ENCODE assay signal across 12 cellular contexts in genomic region chr17:40605301-40605700, GRCh38. TPM values are rescaled to one million over a fixed set of nuclear protein-coding genes. Genes with fewer than 3 reads are reported as not detected.
A peak's percentile ranks its signal among the peaks of the same experiment; 100 is the strongest.
DNase-seq lines count a peak whose midpoint lies in the region; ATAC-seq, FAIRE-seq and TF ChIP-seq lines count a peak whose summit lies in the region.
"Had no signal": no experiment of that assay in that cellular context is flagged by ENCODE, and none has a peak within 500 bp of the region (broad histone marks: within the 10 kb centered on the region; RNA-seq: fewer than 3 reads in every experiment).

No MANE protein-coding gene starts in this region.

- H3K4me3 Mint-ChIP-seq in CD8-positive, alpha-beta T cell: peak overlapping the region; percentile 52
- peak overlapping the region; percentile 67 for H3K4me3 Mint-ChIP-seq in activated naive CD8-positive, alpha-beta T cell treated with anti-CD3 and anti-CD28 coated beads, Interleukin-2, amount 10 ng/mL, durations not matched to agents 7 days and 5 days
- H3K4me3 Mint-ChIP-seq: mesothelial cell of epicardium had no signal

- ATAC-seq in CD8-positive, alpha-beta T cell: peak; percentile 44
- ATAC-seq in activated naive CD8-positive, alpha-beta T cell treated with anti-CD3 and anti-CD28 coated beads, Interleukin-2, amount 10 ng/mL, durations not matched to agents 7 days and 5 days (ENCODE audit: low read depth): peak; percentile 51
- ATAC-seq in GM18909 (IDR thresholded peaks at IDR 0.05; ENCODE audit: poor library complexity, unreplicated experiment) (no peak), GM18858 (IDR thresholded peaks at IDR 0.05; ENCODE audit: unreplicated experiment) (no peak)
- ATAC-seq: right cardiac atrium had no signal

- H3K36me3 Mint-ChIP-seq in CD8-positive, alpha-beta T cell: no peaks in the 10 kb centered on the region
- H3K36me3 Mint-ChIP-seq in activated naive CD8-positive, alpha-beta T cell treated with anti-CD3 and anti-CD28 coated beads, Interleukin-2, amount 10 ng/mL, durations not matched to agents 7 days and 5 days: peaks cover 4% of the 10 kb centered on the region
- H3K36me3 Mint-ChIP-seq: mesothelial cell of epicardium had no signal

- no peaks in the 10 kb centered on the region for H3K27me3 Mint-ChIP-seq in CD8-positive, alpha-beta T cell (ENCODE audit: low read depth)
- no peaks in the 10 kb centered on the region for H3K27me3 Mint-ChIP-seq in activated naive CD8-positive, alpha-beta T cell treated with anti-CD3 and anti-CD28 coated beads, Interleukin-2, amount 10 ng/mL, durations not matched to agents 7 days and 5 days

- no peaks in the 10 kb centered on the region for H3K9me3 ChIP-seq in CD8-positive, alpha-beta T cell (ENCODE audit: low read length)

- TF ChIP-seq CTCF in CD8-positive, alpha-beta T cell (IDR thresholded peaks at IDR 0.05): no peak

- DNase-seq in CD8-positive, alpha-beta T cell: peak in 5 of 7 experiments; percentile 51 to 81 (median 70)
- DNase-seq in activated CD8-positive, alpha-beta memory T cell treated with anti-CD3 and anti-CD28 coated beads for 24 hours: peak; percentile 82
- DNase-seq in activated naive CD8-positive, alpha-beta T cell treated with anti-CD3 and anti-CD28 coated beads, Interleukin-2, amount 10 ng/mL, durations not matched to agents 7 days and 5 days: peak; percentile 61
- DNase-seq in stimulated activated CD4-positive, alpha-beta T cell treated with anti-CD3 and anti-CD28 coated beads, Interleukin-2, amount 100 ng/mL, for 48 hours: peak; percentile 53 to 58
- DNase-seq in GM19239 (ENCODE audit: insufficient read length, low spot score) (no peak), NCI-H2081 (lab: John Stamatoyannopoulos, UW) (no peak)
- DNase-seq: right cardiac atrium had no signal

- no peak for FAIRE-seq in GM19239 (lab: Jason Lieb, UNC)

- POLR2A ChIA-PET in CD8-positive, alpha-beta T cell (lab: Charles Lee): interaction anchor here (0.9 to 5.0 kb wide), 6 partner anchors 10 to 122 kb away, joined by 3 to 251 read pairs (median 20); partner anchors contain the start of gene CCR7
- POLR2A ChIA-PET in activated naive CD8-positive, alpha-beta T cell treated with anti-CD3 and anti-CD28 coated beads, Interleukin-2, amount 10 ng/mL, durations not matched to agents 7 days and 5 days (lab: Charles Lee): interaction anchor here (0.8 to 8.1 kb wide), 11 partner anchors 8 to 71 kb away, joined by 3 to 257 read pairs (median 11); partner anchors contain the start of genes CCR7 and SMARCE1

- H3K4me1 Mint-ChIP-seq in CD8-positive, alpha-beta T cell (ENCODE audit: low read depth): peaks cover 97% of the 10 kb centered on the region
- peaks cover 87% of the 10 kb centered on the region for H3K4me1 Mint-ChIP-seq in activated naive CD8-positive, alpha-beta T cell treated with anti-CD3 and anti-CD28 coated beads, Interleukin-2, amount 10 ng/mL, durations not matched to agents 7 days and 5 days

- H3K27ac ChIP-seq in CD8-positive, alpha-beta T cell (ENCODE audit: low read depth, low read length): peak overlapping the region; percentile 80
- H3K27ac ChIP-seq: epithelial cell of prostate had no signal

- no peaks in the 10 kb centered on the region for H3K36me3 ChIP-seq in CD8-positive, alpha-beta T cell (ENCODE audit: insufficient read depth, low read length)

- no peaks in the 10 kb centered on the region for H3K27me3 ChIP-seq in CD8-positive, alpha-beta T cell (ENCODE audit: insufficient read depth, low read length)

- H3K9me3 Mint-ChIP-seq in CD8-positive, alpha-beta T cell: no peaks in the 10 kb centered on the region
- H3K9me3 Mint-ChIP-seq in activated naive CD8-positive, alpha-beta T cell treated with anti-CD3 and anti-CD28 coated beads, Interleukin-2, amount 10 ng/mL, durations not matched to agents 7 days and 5 days: no peaks in the 10 kb centered on the region
- H3K9me3 Mint-ChIP-seq: mesothelial cell of epicardium had no signal

- CTCF ChIA-PET in CD8-positive, alpha-beta T cell (lab: Charles Lee): interaction anchor here (0.9 to 8.1 kb wide), 7 partner anchors 9 to 65 kb away, joined by 3 to 168 read pairs (median 5); partner anchors contain the start of gene CCR7

- peak overlapping the region; percentile 100 for H3K27ac Mint-ChIP-seq in CD8-positive, alpha-beta T cell
- peak overlapping the region; percentile 98 for H3K27ac Mint-ChIP-seq in activated naive CD8-positive, alpha-beta T cell treated with anti-CD3 and anti-CD28 coated beads, Interleukin-2, amount 10 ng/mL, durations not matched to agents 7 days and 5 days
- H3K27ac Mint-ChIP-seq: mesothelial cell of epicardium had no signal

- H3K4me3 ChIP-seq in CD8-positive, alpha-beta T cell (ENCODE audit: low read depth, low read length): peak overlapping the region; percentile 6

- intact Hi-C loops in CD8-positive, alpha-beta T cell (cut with DNase I, micrococcal nuclease): loop anchor here in 1 of 2 experiments (5.0 kb wide), 1 partner anchor 123 kb away; no protein-coding TSS in a partner anchor

- H3K4me1 ChIP-seq in CD8-positive, alpha-beta T cell (ENCODE audit: insufficient read depth, low read length): peaks cover 100% of the 10 kb centered on the region

RNA-seq across cellular contexts. Expression of gene CCR7, which starts 40.0 kb away (rescaled TPM):
- 100 to 1,000 TPM; 196 to 199 TPM for total RNA-seq in CD8-positive, alpha-beta T cell
- total RNA-seq in activated naive CD8-positive, alpha-beta T cell treated with anti-CD3 and anti-CD28 coated beads, Interleukin-2, amount 10 ng/mL, durations not matched to agents 7 days and 5 days: 100 to 1,000 TPM; 231 to 238 TPM
- total RNA-seq: RPMI7951 had no signal

RNA-seq across cellular contexts. Expression of gene SMARCE1, which starts 42.3 kb away (rescaled TPM):
- total RNA-seq in CD8-positive, alpha-beta T cell: 10 to 100 TPM; 64.8 to 74.9 TPM
- total RNA-seq in activated naive CD8-positive, alpha-beta T cell treated with anti-CD3 and anti-CD28 coated beads, Interleukin-2, amount 10 ng/mL, durations not matched to agents 7 days and 5 days: 100 to 1,000 TPM; 109 to 117 TPM

RNA-seq across cellular contexts. Expression of gene KRT222, which starts 59.7 kb away (rescaled TPM):
- total RNA-seq in CD8-positive, alpha-beta T cell: not detected
- total RNA-seq in activated naive CD8-positive, alpha-beta T cell treated with anti-CD3 and anti-CD28 coated beads, Interleukin-2, amount 10 ng/mL, durations not matched to agents 7 days and 5 days: not detected
- total RNA-seq: mesothelial cell of epicardium, RPMI7951 had no signal

Comparison
In these comparisons a context has a peak if more than half of its experiments do, and no peak if none do; other contexts are left out.
1. ATAC-seq: peak in CD8-positive, alpha-beta T cell (single experiment) and activated naive CD8-positive, alpha-beta T cell treated with anti-CD3 and anti-CD28 coated beads, Interleukin-2, amount 10 ng/mL, durations not matched to agents 7 days and 5 days (single experiment); none in GM18909 (single experiment) and GM18858 (single experiment).
2. DNase-seq: peak in CD8-positive, alpha-beta T cell (5 of 7), activated CD8-positive, alpha-beta memory T cell treated with anti-CD3 and anti-CD28 coated beads for 24 hours (single experiment), activated naive CD8-positive, alpha-beta T cell treated with anti-CD3 and anti-CD28 coated beads, Interleukin-2, amount 10 ng/mL, durations not matched to agents 7 days and 5 days (single experiment) and stimulated activated CD4-positive, alpha-beta T cell treated with anti-CD3 and anti-CD28 coated beads, Interleukin-2, amount 100 ng/mL, for 48 hours (2 of 2); none in GM19239 (single experiment) and NCI-H2081 (0 of 2).